ENCODE assay signal across 8 cellular contexts in the genomic region with DNA sequence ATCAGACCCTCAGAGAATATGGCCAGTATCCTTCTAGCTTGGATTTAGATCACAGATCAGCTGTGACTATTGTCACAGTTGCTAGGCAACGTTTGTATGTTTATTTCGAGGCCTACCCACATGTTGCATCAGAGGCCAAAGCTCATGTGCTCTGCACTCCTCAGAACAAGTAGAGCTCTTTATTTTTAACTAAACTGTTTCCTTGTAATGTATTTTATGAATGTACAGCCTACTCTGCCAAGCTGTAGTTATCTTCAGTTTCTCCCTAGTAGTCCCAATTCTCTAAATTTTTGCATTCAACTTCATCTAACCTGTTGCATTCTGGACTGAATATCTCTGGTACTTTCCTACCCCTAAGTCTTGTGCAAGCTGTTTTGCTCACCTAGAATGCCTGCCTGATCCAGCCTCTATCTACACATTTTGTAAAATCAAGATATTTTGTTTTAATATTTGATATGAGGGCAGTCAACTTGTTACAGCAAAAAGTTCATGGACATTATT. TPM values are rescaled to one million over a fixed set of nuclear protein-coding genes. Genes with fewer than 3 reads are reported as not detected.
DNase-seq lines count a peak whose midpoint lies in the region; ATAC-seq and FAIRE-seq lines count a peak whose summit lies in the region.

No MANE protein-coding gene starts in this region.

- ATAC-seq in HG02623 (IDR thresholded peaks at IDR 0.05; ENCODE audit: unreplicated experiment), result no peak

- H3K27ac Mint-ChIP-seq in activated T-cell treated with anti-CD3 and anti-CD28 coated beads, Interleukin-2, amount 50 U/mL, for 24 hours, result peak overlapping the region; percentile 69

- H3K4me1 Mint-ChIP-seq in activated T-cell treated with anti-CD3 and anti-CD28 coated beads, Interleukin-2, amount 50 U/mL, for 24 hours (ENCODE audit: low read depth), result peaks cover 51% of the 10 kb centered on the region

- DNase-seq in activated T-cell treated with anti-CD3 and anti-CD28 coated beads, Interleukin-2, amount 50 U/mL, for 24 hours, result no peak
- DNase-seq in activated T-cell treated with anti-CD3 and anti-CD28 coated beads for 4 hours (no peak), HT-29 (ENCODE audit: low spot score) (peak; percentile 93), foreskin melanocyte (peak; percentile 58), retina (peak; percentile 7), HTR-8/SVneo (ENCODE audit: insufficient read length, low spot score) (no peak)
- peak; percentile 12 for DNase-seq in activated CD4-positive, alpha-beta T cell treated with anti-CD3 and anti-CD28 coated beads, Interleukin-2, amount 50 U/mL, for 1 hour

- FAIRE-seq in HTR-8/SVneo (lab: Jason Lieb, UNC), result no peak

- H3K36me3 Mint-ChIP-seq in activated T-cell treated with anti-CD3 and anti-CD28 coated beads, Interleukin-2, amount 50 U/mL, for 24 hours (ENCODE audit: low read depth), result peaks cover 16% of the 10 kb centered on the region

- no peak overlapping the region for H3K4me3 Mint-ChIP-seq in activated T-cell treated with anti-CD3 and anti-CD28 coated beads, Interleukin-2, amount 50 U/mL, for 24 hours

- H3K9me3 Mint-ChIP-seq in activated T-cell treated with anti-CD3 and anti-CD28 coated beads, Interleukin-2, amount 50 U/mL, for 24 hours, result no peaks in the 10 kb centered on the region

- no peaks in the 10 kb centered on the region for H3K27me3 Mint-ChIP-seq in activated T-cell treated with anti-CD3 and anti-CD28 coated beads, Interleukin-2, amount 50 U/mL, for 24 hours

RNA-seq across cellular contexts. Expression of gene CAST, which starts 52.8 kb away (rescaled TPM):
- 35.6 and 37.2 TPM in 2 replicates for total RNA-seq in HT-29 (2014; rRNA removed; shearing (Covaris generic))

Comparison
In these comparisons a context has a peak if more than half of its experiments do, and no peak if none do; other contexts are left out.
1. DNase-seq: peak in HT-29 (single experiment), activated CD4-positive, alpha-beta T cell treated with anti-CD3 and anti-CD28 coated beads, Interleukin-2, amount 50 U/mL, for 1 hour (single experiment), foreskin melanocyte (single experiment) and retina (single experiment); none in activated T-cell treated with anti-CD3 and anti-CD28 coated beads, Interleukin-2, amount 50 U/mL, for 24 hours (single experiment), activated T-cell treated with anti-CD3 and anti-CD28 coated beads for 4 hours (single experiment) and HTR-8/SVneo (single experiment).